Comparison of ENCODE assay signal across 23 cellular contexts in genomic region chr2:3443685-3444084, GRCh38.
DNase-seq lines count a peak whose midpoint lies in the region; ATAC-seq, FAIRE-seq and TF ChIP-seq lines count a peak whose summit lies in the region.
"Had no signal": no experiment of that assay in that cellular context is flagged by ENCODE, and none has a peak within 500 bp of the region (broad histone marks: within the 10 kb centered on the region; RNA-seq: fewer than 3 reads in every experiment).

No MANE protein-coding gene starts in this region.

- H3K4me3 ChIP-seq in A549, result no peak overlapping the region
- no peak overlapping the region for H3K4me3 ChIP-seq in H7 (ENCODE audit: insufficient read depth, low read depth, low read length)
- no peak overlapping the region for H3K4me3 ChIP-seq in SK-N-SH (ENCODE audit: low read depth in 2 of 2, low read length in 1 of 2)
- H3K4me3 ChIP-seq in fibroblast of the aortic adventitia (ENCODE audit: low read depth, low read length), result no peak overlapping the region
- H3K4me3 ChIP-seq: mucosa of descending colon had no signal

- no peak overlapping the region for H3K9ac ChIP-seq in SK-N-SH
- H3K9ac ChIP-seq: parathyroid adenoma had no signal

- no peaks in the 10 kb centered on the region for H3K4me1 ChIP-seq in A549
- peaks cover 0 to 16% of the 10 kb centered on the region in 2 experiments; a peak in 2 of 4 replicates for H3K4me1 ChIP-seq in SK-N-SH (ENCODE audit: control insufficient read depth in 1 of 2, insufficient read depth in 2 of 2, low read depth in 1 of 2, low read length in 1 of 2)

- H3K36me3 ChIP-seq in H7 (replicated peaks; ENCODE audit: control insufficient read depth, insufficient read depth, low read length) (peaks cover 11% of the 10 kb centered on the region), SK-N-SH (replicated peaks in 1 of 2; ENCODE audit: control insufficient read depth in 1 of 2, insufficient read depth in 2 of 2, low read length in 1 of 2) (peaks cover 27 to 61% of the 10 kb centered on the region in 2 experiments)

- TF ChIP-seq CTCF in A549 (IDR thresholded peaks at IDR 0.05), result no peak
- TF ChIP-seq CTCF in SK-N-SH (IDR thresholded peaks at IDR 0.05), result peak; percentile 7; the same call in 1 of the 2 replicates
- peak; percentile 2 for TF ChIP-seq CTCF in fibroblast of the aortic adventitia (IDR thresholded peaks at IDR 0.05; ENCODE audit: insufficient read depth, low read length)

- POLR2A ChIA-PET in A549 (lab: Yijun Ruan, JAX), result no interaction called here
- POLR2A ChIA-PET in SK-N-SH (lab: Yijun Ruan, JAX), result no interaction called here

- FAIRE-seq in A549 (lab: Jason Lieb, UNC), result no peak
- no peak for FAIRE-seq in GM12892 (lab: Jason Lieb, UNC)
- FAIRE-seq: D721Med, frontal cortex had no signal

- TF ChIP-seq RAD21 in A549 (conservative IDR thresholded peaks at IDR 0.05 in 1 of 2, IDR thresholded peaks at IDR 0.05 in 1 of 2), result peak in 1 of 2 experiments; percentile 10; a peak in 1 of 5 replicates
- TF ChIP-seq RAD21 in SK-N-SH (IDR thresholded peaks at IDR 0.05; ENCODE audit: low read length), result no peak

- TF ChIP-seq EP300 in A549 (IDR thresholded peaks at IDR 0.05) (no peak), SK-N-SH (IDR thresholded peaks at IDR 0.05; ENCODE audit: borderline replicate concordance in 1 of 2, low read depth in 1 of 2, low read length in 1 of 2) (no peak)

- intact Hi-C loops in sciatic nerve (cut with DNase I), result no loop called here

- ATAC-seq in A549 (peak; percentile 66 to 82; a peak in 3 of 6 replicates), HG02970 (IDR thresholded peaks at IDR 0.05; ENCODE audit: low FRiP score, unreplicated experiment) (no peak), HG03039 (IDR thresholded peaks at IDR 0.05; ENCODE audit: unreplicated experiment) (no peak), sciatic nerve (no peak)
- ATAC-seq: activated CD8-positive, alpha-beta T cell treated with anti-CD3 and anti-CD28 coated beads, Interleukin-2, amount 10 ng/mL, durations not matched to agents 7 days and 5 days; activated T-cell treated with anti-CD3 and anti-CD28 coated beads, Interleukin-2, amount 50 U/mL, for 4 hours; mucosa of descending colon had no signal

- peak in 1 of 2 experiments; percentile 48 for DNase-seq in A549 (ENCODE audit: low read depth in 1 of 2, low spot score in 1 of 2)
- peak; percentile 80 for DNase-seq in H7
- no peak for DNase-seq in SK-N-SH
- no peak for DNase-seq in fibroblast of the aortic adventitia (ENCODE audit: low read depth)
- DNase-seq in GM12892 (ENCODE audit: insufficient read length), result no peak
- DNase-seq in sciatic nerve (ENCODE audit: low spot score), result no peak
- DNase-seq: activated CD4-positive, CD25-positive, alpha-beta regulatory T cell treated with anti-CD3 and anti-CD28 coated beads, Interleukin-2, amount 50 U/mL, for 72 hours; activated CD8-positive, alpha-beta T cell treated with anti-CD3 and anti-CD28 coated beads, Interleukin-2, amount 10 ng/mL, durations not matched to agents 7 days and 5 days; activated T-cell treated with anti-CD3 and anti-CD28 coated beads, Interleukin-2, amount 50 U/mL, for 4 hours; EL; erythroblast; mucosa of descending colon; NCI-H1694; NCI-H2171; NCI-H524 treated with DMSO at 0.1 percent for 48 hours; nephron progenitor cell; SHP77 treated with DMSO at 0.1 percent for 48 hours; stimulated activated CD4-positive, alpha-beta T cell treated with anti-CD3 and anti-CD28 coated beads, Interleukin-15, amount 100 ng/mL, for 24 hours had no signal

- H3F3A ChIP-seq in SK-N-SH (replicated peaks; ENCODE audit: insufficient read depth), result no peaks in the 10 kb centered on the region

- TF ChIP-seq POLR2A in A549 (IDR thresholded peaks at IDR 0.05; ENCODE audit: low read length) (no peak), GM12892 (IDR thresholded peaks at IDR 0.05; ENCODE audit: low read depth, low read length) (no peak)

- WGBS in A549 (ENCODE audit: missing lambda C conversion rate), result 87% methylated on average over 16 of the region's 16 CpGs
- WGBS in SK-N-SH (ENCODE audit: low lambda C conversion rate), result 94% methylated on average over 16 of the region's 16 CpGs

- peaks cover 15% of the 10 kb centered on the region; the same call in 1 of the 2 replicates for H3K79me2 ChIP-seq in SK-N-SH (ENCODE audit: insufficient read depth)

- no peaks in the 10 kb centered on the region for H3K27me3 ChIP-seq in H7 (ENCODE audit: control insufficient read depth, insufficient read depth, low read length)
- no peaks in the 10 kb centered on the region for H3K27me3 ChIP-seq in SK-N-SH (ENCODE audit: insufficient read depth)

- H3K9me3 ChIP-seq in A549 (no peaks in the 10 kb centered on the region), SK-N-SH (no peaks in the 10 kb centered on the region)
- H3K9me3 ChIP-seq: mucosa of descending colon had no signal

- CTCF ChIA-PET in A549 (lab: Yijun Ruan, JAX), result interaction anchor here (0.6 to 6.5 kb wide), 7 partner anchors 9 to 166 kb away, joined by 3 to 38 read pairs (median 6); no protein-coding TSS in a partner anchor
- CTCF ChIA-PET in SK-N-SH (lab: Yijun Ruan, JAX), result interaction anchor here (0.7 to 7.9 kb wide), 6 partner anchors 10 to 1588 kb away, joined by 3 to 49 read pairs (median 8); no protein-coding TSS in a partner anchor

- H3K4me2 ChIP-seq in A549 (no peak overlapping the region), SK-N-SH (no peak overlapping the region)

- H4K20me1 ChIP-seq in SK-N-SH (ENCODE audit: insufficient read depth), result no peaks in the 10 kb centered on the region

- no peak overlapping the region for H2AFZ ChIP-seq in SK-N-SH (ENCODE audit: low read depth)
- H2AFZ ChIP-seq: parathyroid adenoma had no signal

- H3K9me2 ChIP-seq in SK-N-SH, result no peaks in the 10 kb centered on the region

- H3K27ac ChIP-seq in A549 (no peak overlapping the region), SK-N-SH (ENCODE audit: low read depth in 2 of 2, low read length in 1 of 2) (no peak overlapping the region; a peak in 1 of 4 replicates)
- H3K27ac ChIP-seq: parathyroid adenoma had no signal

TF ChIP-seq in A549, 52 proteins besides CTCF, POLR2A, EP300 and RAD21:
- TF ChIP-seq TFCP2L1 (CRISPR knock-in tag; IDR thresholded peaks at IDR 0.05), result no peak
- no peak for TF ChIP-seq HES2 (IDR thresholded peaks at IDR 0.05)
- no peak for TF ChIP-seq ZFP36 (IDR thresholded peaks at IDR 0.05; ENCODE audit: borderline replicate concordance, partially characterized antibody)
- TF ChIP-seq, protein P1, sequence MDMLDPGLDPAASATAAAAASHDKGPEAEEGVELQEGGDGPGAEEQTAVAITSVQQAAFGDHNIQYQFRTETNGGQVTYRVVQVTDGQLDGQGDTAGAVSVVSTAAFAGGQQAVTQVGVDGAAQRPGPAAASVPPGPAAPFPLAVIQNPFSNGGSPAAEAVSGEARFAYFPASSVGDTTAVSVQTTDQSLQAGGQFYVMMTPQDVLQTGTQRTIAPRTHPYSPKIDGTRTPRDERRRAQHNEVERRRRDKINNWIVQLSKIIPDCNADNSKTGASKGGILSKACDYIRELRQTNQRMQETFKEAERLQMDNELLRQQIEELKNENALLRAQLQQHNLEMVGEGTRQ (IDR thresholded peaks at IDR 0.05), result no peak
- no peak for TF ChIP-seq BHLHE40 (IDR thresholded peaks at IDR 0.05; ENCODE audit: low read depth, low read length)
- TF ChIP-seq RFX5 (IDR thresholded peaks at IDR 0.05), result no peak
- no peak for TF ChIP-seq FOXS1 (CRISPR knock-in tag; IDR thresholded peaks at IDR 0.05)
- no peak for TF ChIP-seq CEBPB (IDR thresholded peaks at IDR 0.05)

TF ChIP-seq in SK-N-SH, 30 proteins besides CTCF, POLR2A, EP300 and RAD21 (continues in another document):
- TF ChIP-seq, protein P2, sequence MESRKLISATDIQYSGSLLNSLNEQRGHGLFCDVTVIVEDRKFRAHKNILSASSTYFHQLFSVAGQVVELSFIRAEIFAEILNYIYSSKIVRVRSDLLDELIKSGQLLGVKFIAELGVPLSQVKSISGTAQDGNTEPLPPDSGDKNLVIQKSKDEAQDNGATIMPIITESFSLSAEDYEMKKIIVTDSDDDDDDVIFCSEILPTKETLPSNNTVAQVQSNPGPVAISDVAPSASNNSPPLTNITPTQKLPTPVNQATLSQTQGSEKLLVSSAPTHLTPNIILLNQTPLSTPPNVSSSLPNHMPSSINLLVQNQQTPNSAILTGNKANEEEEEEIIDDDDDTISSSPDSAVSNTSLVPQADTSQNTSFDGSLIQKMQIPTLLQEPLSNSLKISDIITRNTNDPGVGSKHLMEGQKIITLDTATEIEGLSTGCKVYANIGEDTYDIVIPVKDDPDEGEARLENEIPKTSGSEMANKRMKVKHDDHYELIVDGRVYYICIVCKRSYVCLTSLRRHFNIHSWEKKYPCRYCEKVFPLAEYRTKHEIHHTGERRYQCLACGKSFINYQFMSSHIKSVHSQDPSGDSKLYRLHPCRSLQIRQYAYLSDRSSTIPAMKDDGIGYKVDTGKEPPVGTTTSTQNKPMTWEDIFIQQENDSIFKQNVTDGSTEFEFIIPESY (IDR thresholded peaks at IDR 0.05; ENCODE audit: borderline replicate concordance, low read depth), result no peak
- no peak for TF ChIP-seq FOSL2 (IDR thresholded peaks at IDR 0.05; ENCODE audit: borderline replicate concordance, low read depth)
- no peak for TF ChIP-seq GATA2 (CRISPR knock-in tag; IDR thresholded peaks at IDR 0.05)
- no peak for TF ChIP-seq SMC3 (IDR thresholded peaks at IDR 0.05; ENCODE audit: low read depth, low read length)
- TF ChIP-seq TAF1 (IDR thresholded peaks at IDR 0.05; ENCODE audit: borderline replicate concordance, low read depth, low read length), result no peak
- no peak for TF ChIP-seq PBX3 (IDR thresholded peaks at IDR 0.05)
- TF ChIP-seq SIN3A (IDR thresholded peaks at IDR 0.05; ENCODE audit: borderline replicate concordance, low read depth, low read length), result no peak
- TF ChIP-seq POLR2AphosphoS5 (IDR thresholded peaks at IDR 0.05; ENCODE audit: low read depth, low read length), result no peak
- TF ChIP-seq, protein P3, sequence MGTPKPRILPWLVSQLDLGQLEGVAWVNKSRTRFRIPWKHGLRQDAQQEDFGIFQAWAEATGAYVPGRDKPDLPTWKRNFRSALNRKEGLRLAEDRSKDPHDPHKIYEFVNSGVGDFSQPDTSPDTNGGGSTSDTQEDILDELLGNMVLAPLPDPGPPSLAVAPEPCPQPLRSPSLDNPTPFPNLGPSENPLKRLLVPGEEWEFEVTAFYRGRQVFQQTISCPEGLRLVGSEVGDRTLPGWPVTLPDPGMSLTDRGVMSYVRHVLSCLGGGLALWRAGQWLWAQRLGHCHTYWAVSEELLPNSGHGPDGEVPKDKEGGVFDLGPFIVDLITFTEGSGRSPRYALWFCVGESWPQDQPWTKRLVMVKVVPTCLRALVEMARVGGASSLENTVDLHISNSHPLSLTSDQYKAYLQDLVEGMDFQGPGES (IDR thresholded peaks at IDR 0.05; ENCODE audit: low read depth, low read length), result no peak

Comparison
In these comparisons a context has a peak if more than half of its experiments do, and no peak if none do; other contexts are left out.
1. ATAC-seq: peak in A549 (2 of 2); none in HG02970 (single experiment), HG03039 (single experiment) and sciatic nerve (single experiment).
2. Of the 12 proteins assayed by ChIP-seq in both A549 and SK-N-SH: peak only in A549: none; only in SK-N-SH: CTCF; in both: none; in neither: 10; mixed calls (peak in some experiments, not most) for 1.